17 cellular contexts compared by ENCODE assay signal in genomic region chr18:67771271-67771670, GRCh38.
A peak's percentile ranks its signal among the peaks of the same experiment; 100 is the strongest.
DNase-seq lines count a peak whose midpoint lies in the region; ATAC-seq, FAIRE-seq and TF ChIP-seq lines count a peak whose summit lies in the region.
"Had no signal": no experiment of that assay in that cellular context is flagged by ENCODE, and none has a peak within 500 bp of the region (broad histone marks: within the 10 kb centered on the region; RNA-seq: fewer than 3 reads in every experiment).

No MANE protein-coding gene starts in this region.

- 40% methylated on average over 2 of the region's 2 CpGs for WGBS in A549 (ENCODE audit: missing lambda C conversion rate)

- H3K27me3 ChIP-seq in adipocyte (replicated peaks; ENCODE audit: control insufficient read depth, insufficient read depth, low read length), result no peaks in the 10 kb centered on the region
- no peaks in the 10 kb centered on the region for H3K27me3 ChIP-seq in left lung
- H3K27me3 ChIP-seq: right atrium auricular region, testis had no signal

- H3K4me3 ChIP-seq in A549 (no peak overlapping the region), adipocyte (ENCODE audit: low read length) (no peak overlapping the region), fibroblast of mammary gland (ENCODE audit: control insufficient read depth, low read depth, low read length) (no peak overlapping the region), left lung (no peak overlapping the region)
- H3K4me3 ChIP-seq: right atrium auricular region, testis had no signal

- TF ChIP-seq POLR2A in A549 (IDR thresholded peaks at IDR 0.05; ENCODE audit: low read length), result no peak

- ATAC-seq in A549 (peak; percentile 33 to 34; a peak in 3 of 6 replicates), HG03521 (IDR thresholded peaks at IDR 0.05; ENCODE audit: unreplicated experiment) (no peak), left lung (no peak)

- CTCF ChIA-PET in A549 (lab: Yijun Ruan, JAX), result no interaction called here

- TF ChIP-seq CTCF in A549 (IDR thresholded peaks at IDR 0.05) (no peak), HFFc6 (IDR thresholded peaks at IDR 0.05) (no peak), fibroblast of mammary gland (conservative IDR thresholded peaks at IDR 0.05; ENCODE audit: control insufficient read depth, insufficient read depth, low read depth, low read length) (no peak), left lung (IDR thresholded peaks at IDR 0.05) (no peak)

- H3K4me2 ChIP-seq in A549, result no peak overlapping the region

- H3K27ac Mint-ChIP-seq in HFFc6, result peak overlapping the region; percentile 64
- H3K27ac Mint-ChIP-seq: brain, mesothelial cell of epicardium had no signal

- no peaks in the 10 kb centered on the region for H3K27me3 Mint-ChIP-seq in HFFc6 (ENCODE audit: insufficient read depth)
- H3K27me3 Mint-ChIP-seq: brain had no signal

- no peak overlapping the region for H3K9ac ChIP-seq in adipocyte (ENCODE audit: low read length)

- no peaks in the 10 kb centered on the region for H3K9me3 Mint-ChIP-seq in HFFc6
- H3K9me3 Mint-ChIP-seq: brain, mesothelial cell of epicardium had no signal

- POLR2A ChIA-PET in A549 (lab: Yijun Ruan, JAX), result no interaction called here

- FAIRE-seq in A549 (lab: Jason Lieb, UNC), result no peak

- no peak for TF ChIP-seq EP300 in A549 (IDR thresholded peaks at IDR 0.05)

- intact Hi-C loops in left lung (cut with DNase I), result no loop called here

- peaks cover 57% of the 10 kb centered on the region for H3K4me1 Mint-ChIP-seq in HFFc6 (ENCODE audit: low read depth)
- H3K4me1 Mint-ChIP-seq: brain had no signal

- no peaks in the 10 kb centered on the region for H3K36me3 Mint-ChIP-seq in HFFc6 (ENCODE audit: low read depth)
- H3K36me3 Mint-ChIP-seq: brain, mesothelial cell of epicardium had no signal

- DNase-seq in A549 (ENCODE audit: low read depth in 1 of 2, low spot score in 1 of 2) (peak in 1 of 2 experiments; percentile 5), HFFc6 (peak; percentile 66), adipocyte (ENCODE audit: low read depth) (peak; percentile 42), fibroblast of mammary gland (ENCODE audit: low read depth) (peak; percentile 60), left lung (no peak), NCI-H2196 (lab: John Stamatoyannopoulos, UW; ENCODE audit: unreplicated experiment) (no peak)
- no peak for DNase-seq in activated naive CD4-positive, alpha-beta T cell (lab: John Stamatoyannopoulos, UW)
- DNase-seq: activated gamma-delta T cell; COR-L47; effector CD8-positive, alpha-beta T cell; NCI-H446 treated with DMSO at 0.1 percent for 48 hours; stimulated activated CD4-positive, alpha-beta T cell treated with anti-CD3 and anti-CD28 coated beads, Interleukin-2, amount 100 ng/mL, for 24 hours; testis had no signal

- TF ChIP-seq RAD21 in A549 (conservative IDR thresholded peaks at IDR 0.05 in 1 of 2, IDR thresholded peaks at IDR 0.05 in 1 of 2), result no peak

- H3K27ac ChIP-seq in A549, result peak overlapping the region in 1 of 2 experiments; percentile 58; a peak in 2 of 6 replicates
- no peak overlapping the region for H3K27ac ChIP-seq in left lung
- H3K27ac ChIP-seq: right atrium auricular region, testis had no signal

- H3K4me1 ChIP-seq in A549 (no peaks in the 10 kb centered on the region), adipocyte (ENCODE audit: control insufficient read depth, insufficient read depth, low read length) (peaks cover 5% of the 10 kb centered on the region), left lung (no peaks in the 10 kb centered on the region)
- H3K4me1 ChIP-seq: right atrium auricular region, testis had no signal

- H3K4me3 Mint-ChIP-seq in HFFc6, result no peak overlapping the region; the same call in 1 of the 2 replicates
- H3K4me3 Mint-ChIP-seq: brain, mesothelial cell of epicardium had no signal

- no peaks in the 10 kb centered on the region for H3K36me3 ChIP-seq in adipocyte (ENCODE audit: control insufficient read depth, insufficient read depth, low read length, severe bottlenecking)
- no peaks in the 10 kb centered on the region for H3K36me3 ChIP-seq in left lung
- H3K36me3 ChIP-seq: right atrium auricular region had no signal

- H3K9me3 ChIP-seq in A549 (no peaks in the 10 kb centered on the region), adipocyte (ENCODE audit: control insufficient read depth, low read length) (no peaks in the 10 kb centered on the region), left lung (no peaks in the 10 kb centered on the region)
- H3K9me3 ChIP-seq: right atrium auricular region, testis had no signal

TF ChIP-seq in A549, 52 proteins besides CTCF, POLR2A, EP300 and RAD21:
- TF ChIP-seq MAFK (IDR thresholded peaks at IDR 0.05; ENCODE audit: partially characterized antibody) (peak; percentile 95), NFE2L2 (conservative IDR thresholded peaks at IDR 0.05; ENCODE audit: low read length) (peak; percentile 32; the same call in 1 of the 2 replicates), TFCP2L1 (CRISPR knock-in tag; IDR thresholded peaks at IDR 0.05) (no peak), FOSL2 (IDR thresholded peaks at IDR 0.05) (no peak), FOSL2 (CRISPR knock-in tag; IDR thresholded peaks at IDR 0.05) (0 out of 2 replicates have a peak, but pooled peaks have one; percentile 4)

Comparison
In these comparisons a context has a peak if more than half of its experiments do, and no peak if none do; other contexts are left out.
1. ATAC-seq: peak in A549 (2 of 2); none in HG03521 (single experiment) and left lung (single experiment).
2. DNase-seq: peak in HFFc6 (single experiment), adipocyte (single experiment) and fibroblast of mammary gland (single experiment); none in activated naive CD4-positive, alpha-beta T cell (0 of 4), left lung (0 of 2) and NCI-H2196 (single experiment).